In the genomic region with DNA sequence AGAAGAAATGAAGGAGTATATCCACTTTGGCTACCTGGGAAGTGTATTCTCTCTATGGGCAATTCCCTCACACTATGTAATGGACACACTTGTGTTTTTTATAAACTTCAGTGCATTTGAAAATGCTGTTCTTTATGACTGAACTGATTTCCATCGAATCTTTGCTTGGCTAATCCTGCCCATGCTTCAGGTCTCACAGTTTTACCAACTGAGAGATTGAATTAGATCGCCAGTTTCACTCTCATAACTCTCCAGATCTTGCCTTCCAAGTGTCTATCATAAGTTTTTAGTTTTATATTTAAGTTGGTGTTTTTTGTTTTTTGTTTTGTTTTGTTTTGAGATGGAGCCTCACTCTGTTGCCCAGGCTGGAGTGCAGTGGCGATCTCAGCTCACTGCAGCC, we compare ENCODE assay signal across 17 cellular contexts.
DNase-seq lines count a peak whose midpoint lies in the region; ATAC-seq and TF ChIP-seq lines count a peak whose summit lies in the region.
"Had no signal": no experiment of that assay in that cellular context is flagged by ENCODE, and none has a peak within 500 bp of the region (broad histone marks: within the 10 kb centered on the region; RNA-seq: fewer than 3 reads in every experiment).

No MANE protein-coding gene starts in this region.

- no peak for TF ChIP-seq POLR2A in spleen (IDR thresholded peaks at IDR 0.05)

- H3K27me3 ChIP-seq in spleen (replicated peaks in 1 of 7) = no peaks in the 10 kb centered on the region
- H3K27me3 ChIP-seq: gastrocnemius medialis had no signal

- intact Hi-C loops in spleen (cut with DNase I; ENCODE audit: low total_unique reads) = no loop called here

- peaks cover 14 to 94% (median 72%) of the 10 kb centered on the region in 6 donors for H3K4me1 ChIP-seq in spleen

- CTCF ChIA-PET in activated CD8-positive, alpha-beta memory T cell treated with anti-CD3 and anti-CD28 coated beads, Interleukin-2, amount 10 ng/mL, durations not matched to agents 7 days and 5 days (lab: Charles Lee) = no interaction called here

- no peaks in the 10 kb centered on the region for H3K9me3 Mint-ChIP-seq in activated CD8-positive, alpha-beta memory T cell treated with anti-CD3 and anti-CD28 coated beads, Interleukin-2, amount 10 ng/mL, durations not matched to agents 7 days and 5 days (ENCODE audit: low read depth)
- H3K9me3 Mint-ChIP-seq in activated naive CD4-positive, alpha-beta T cell treated with anti-CD3 and anti-CD28 coated beads, Interleukin-2, amount 50 U/mL, for 72 hours = no peaks in the 10 kb centered on the region

- TF ChIP-seq CTCF in spleen (IDR thresholded peaks at IDR 0.05 in 8 of 11, conservative IDR thresholded peaks at IDR 0.05 in 3 of 11) (no peak), GM10266 (IDR thresholded peaks at IDR 0.05; ENCODE audit: control insufficient read depth, insufficient read depth, low read depth, missing control alignments) (no peak)

- DNase-seq in activated CD8-positive, alpha-beta memory T cell treated with anti-CD3 and anti-CD28 coated beads, Interleukin-2, amount 10 ng/mL, durations not matched to agents 7 days and 5 days = no peak
- DNase-seq in activated CD8-positive, alpha-beta memory T cell treated with anti-CD3 and anti-CD28 coated beads, Interleukin-2, amount 50 U/mL, for 4 hours = no peak
- DNase-seq in NAMALWA (ENCODE audit: low spot score) (peak; percentile 36), spleen (no peak), GM10266 (ENCODE audit: extremely low spot score) (no peak), NCI-H146 treated with DMSO at 0.1 percent for 48 hours (lab: John Stamatoyannopoulos, UW; ENCODE audit: unreplicated experiment) (no peak)
- DNase-seq in activated naive CD4-positive, alpha-beta T cell treated with anti-CD3 and anti-CD28 coated beads, Interleukin-2, amount 50 U/mL, for 72 hours (ENCODE audit: low spot score in 2 of 2) = no peak
- DNase-seq: COR-L47, gastrocnemius medialis, left ventricle myocardium superior, NCI-H1048, NCI-H774, psoas muscle had no signal

- no peak overlapping the region for H3K4me3 ChIP-seq in spleen
- H3K4me3 ChIP-seq: coronary artery, gastrocnemius medialis, psoas muscle had no signal

- peak overlapping the region; percentile 77 for H3K4me3 Mint-ChIP-seq in activated CD8-positive, alpha-beta memory T cell treated with anti-CD3 and anti-CD28 coated beads, Interleukin-2, amount 10 ng/mL, durations not matched to agents 7 days and 5 days

- no peaks in the 10 kb centered on the region for H3K9me3 ChIP-seq in spleen
- H3K9me3 ChIP-seq: gastrocnemius medialis, psoas muscle had no signal

- H3K27ac Mint-ChIP-seq in activated CD8-positive, alpha-beta memory T cell treated with anti-CD3 and anti-CD28 coated beads, Interleukin-2, amount 10 ng/mL, durations not matched to agents 7 days and 5 days = peak overlapping the region; percentile 99
- peak overlapping the region; percentile 98 to 99 for H3K27ac Mint-ChIP-seq in activated naive CD4-positive, alpha-beta T cell treated with anti-CD3 and anti-CD28 coated beads, Interleukin-2, amount 50 U/mL, for 72 hours

- H3K27me3 Mint-ChIP-seq in activated CD8-positive, alpha-beta memory T cell treated with anti-CD3 and anti-CD28 coated beads, Interleukin-2, amount 10 ng/mL, durations not matched to agents 7 days and 5 days = no peaks in the 10 kb centered on the region

- no peaks in the 10 kb centered on the region for H3K36me3 ChIP-seq in spleen
- H3K36me3 ChIP-seq: gastrocnemius medialis had no signal

- peaks cover 3% of the 10 kb centered on the region for H3K36me3 Mint-ChIP-seq in activated CD8-positive, alpha-beta memory T cell treated with anti-CD3 and anti-CD28 coated beads, Interleukin-2, amount 10 ng/mL, durations not matched to agents 7 days and 5 days
- peaks cover 0 to 7% of the 10 kb centered on the region in 2 donors for H3K36me3 Mint-ChIP-seq in activated naive CD4-positive, alpha-beta T cell treated with anti-CD3 and anti-CD28 coated beads, Interleukin-2, amount 50 U/mL, for 72 hours

- H3K27ac ChIP-seq in spleen = peak overlapping the region in 6 of 8 donors; percentile 25 to 92 (median 88)
- H3K27ac ChIP-seq: coronary artery, epithelial cell of prostate, gastrocnemius medialis, psoas muscle had no signal

- 74 to 90% (median 83%) methylated on average over 3 of the region's 3 CpGs for WGBS in spleen, 5 donors

- H3K4me1 Mint-ChIP-seq in activated CD8-positive, alpha-beta memory T cell treated with anti-CD3 and anti-CD28 coated beads, Interleukin-2, amount 10 ng/mL, durations not matched to agents 7 days and 5 days = peaks cover 83% of the 10 kb centered on the region

- no peak for ATAC-seq in activated CD8-positive, alpha-beta memory T cell treated with anti-CD3 and anti-CD28 coated beads, Interleukin-2, amount 10 ng/mL, durations not matched to agents 7 days and 5 days
- ATAC-seq in activated naive CD4-positive, alpha-beta T cell treated with anti-CD3 and anti-CD28 coated beads, Interleukin-2, amount 50 U/mL, for 72 hours = no peak
- ATAC-seq in HG03095 (IDR thresholded peaks at IDR 0.05; ENCODE audit: unreplicated experiment) = no peak
- ATAC-seq: activated CD4-positive, CD25-positive, alpha-beta regulatory T cell treated with anti-CD3 and anti-CD28 coated beads, Interleukin-2, amount 50 U/mL, for 24 hours; gastrocnemius medialis; left ventricle myocardium superior; psoas muscle had no signal
